ENCODE assay signal across 27 cellular contexts in genomic region chr13:26494591-26494990, GRCh38.
"Had no signal": no experiment of that assay in that cellular context is flagged by ENCODE, and none has a peak within 500 bp of the region (broad histone marks: within the 10 kb centered on the region; RNA-seq: fewer than 3 reads in every experiment).

No MANE protein-coding gene starts in this region.

- H3K27ac Mint-ChIP-seq: activated CD4-positive, alpha-beta memory T cell treated with anti-CD3 and anti-CD28 coated beads for 36 hours; activated CD4-positive, alpha-beta T cell treated with anti-CD3 and anti-CD28 coated beads, Interleukin-2, amount 10 ng/mL, durations not matched to agents 24 days and 14 days; activated naive CD4-positive, alpha-beta T cell treated with anti-CD3 and anti-CD28 coated beads for 36 hours; activated naive CD4-positive, alpha-beta T cell treated with anti-CD3 and anti-CD28 coated beads, Interleukin-2, amount 50 U/mL, for 72 hours; activated T-helper 1 cell treated with anti-CD3 and anti-CD28 coated beads, Interleukin-12 subunit alpha, Interleukin-12 subunit beta, Interleukin-2, Interleukin-4 antibody, amounts not matched to agents 30 ng/mL and 10 ng/mL and 1 ng/mL, durations not matched to agents 14 hours and 24 hours and 36 hours; T-helper 1 cell treated with Interleukin-12 subunit alpha and Interleukin-12 subunit beta and Interleukin-4 antibody, amounts not matched to agents 30 μg/mL and 1 μg/mL, for 36 hours; T-helper 2 cell treated with Interferon-gamma antibody and Interleukin-4, amounts not matched to agents 5 μg/mL and 100 μg/mL, for 36 hours had no signal

- H3K27me3 ChIP-seq: SJCRH30 had no signal

- H3K4me1 ChIP-seq: SJCRH30 had no signal

- DNase-seq: activated CD4-positive, alpha-beta memory T cell treated with anti-CD3 and anti-CD28 coated beads for 36 hours; activated CD4-positive, alpha-beta T cell treated with anti-CD3 and anti-CD28 coated beads, Interleukin-2, amount 10 ng/mL, durations not matched to agents 24 days and 14 days; activated CD8-positive, alpha-beta memory T cell treated with anti-CD3 and anti-CD28 coated beads, Interleukin-2, amount 50 U/mL, for 4 hours; activated gamma-delta T cell treated with Interleukin-2 at 50 U/mL for 16 hours; activated naive CD4-positive, alpha-beta T cell treated with anti-CD3 and anti-CD28 coated beads for 36 hours; activated T-cell treated with anti-CD3 and anti-CD28 coated beads for 4 hours; activated T-cell treated with anti-CD3 and anti-CD28 coated beads, Interleukin-2, amount 50 U/mL, for 4 hours; anterior cingulate cortex; cerebellar nuclear complex; Karpas-422; KBM-7; NCI-H1105; NCI-H1417 treated with DMSO at 0.1 percent for 48 hours; NCI-H2029; NCI-H345; NCI-H510A; NCI-H526 treated with DMSO at 0.1 percent for 48 hours; NCI-H774; SHP77; SJCRH30 had no signal

- ATAC-seq: activated naive CD4-positive, alpha-beta T cell treated with anti-CD3 and anti-CD28 coated beads, Interleukin-2, amount 50 U/mL, for 72 hours; activated T-cell treated with anti-CD3 and anti-CD28 coated beads, Interleukin-2, amount 50 U/mL, for 4 hours; Panc1 had no signal

- H3K4me3 Mint-ChIP-seq: activated CD4-positive, alpha-beta memory T cell treated with anti-CD3 and anti-CD28 coated beads for 36 hours; activated CD4-positive, alpha-beta T cell treated with anti-CD3 and anti-CD28 coated beads, Interleukin-2, amount 10 ng/mL, durations not matched to agents 24 days and 14 days; activated naive CD4-positive, alpha-beta T cell treated with anti-CD3 and anti-CD28 coated beads for 36 hours; activated T-cell treated with anti-CD3 and anti-CD28 coated beads, Interleukin-2, amount 50 U/mL, for 4 hours; activated T-helper 1 cell treated with anti-CD3 and anti-CD28 coated beads, Interleukin-12 subunit alpha, Interleukin-12 subunit beta, Interleukin-2, Interleukin-4 antibody, amounts not matched to agents 30 ng/mL and 10 ng/mL and 1 ng/mL, durations not matched to agents 14 hours and 24 hours and 36 hours; brain; T-helper 1 cell treated with Interleukin-12 subunit alpha and Interleukin-12 subunit beta and Interleukin-4 antibody, amounts not matched to agents 30 μg/mL and 1 μg/mL, for 36 hours; T-helper 2 cell treated with Interferon-gamma antibody and Interleukin-4, amounts not matched to agents 5 μg/mL and 100 μg/mL, for 36 hours had no signal

- H3K36me3 ChIP-seq: SJCRH30 had no signal

- H3K9me3 ChIP-seq: SJCRH30 had no signal

- H3K9me3 Mint-ChIP-seq: activated CD4-positive, alpha-beta memory T cell treated with anti-CD3 and anti-CD28 coated beads for 36 hours; activated CD4-positive, alpha-beta T cell treated with anti-CD3 and anti-CD28 coated beads, Interleukin-2, amount 10 ng/mL, durations not matched to agents 24 days and 14 days; activated naive CD4-positive, alpha-beta T cell treated with anti-CD3 and anti-CD28 coated beads for 36 hours; activated naive CD4-positive, alpha-beta T cell treated with anti-CD3 and anti-CD28 coated beads, Interleukin-2, amount 50 U/mL, for 72 hours; activated T-cell treated with anti-CD3 and anti-CD28 coated beads, Interleukin-2, amount 50 U/mL, for 4 hours; activated T-helper 1 cell treated with anti-CD3 and anti-CD28 coated beads, Interleukin-12 subunit alpha, Interleukin-12 subunit beta, Interleukin-2, Interleukin-4 antibody, amounts not matched to agents 30 ng/mL and 10 ng/mL and 1 ng/mL, durations not matched to agents 14 hours and 24 hours and 36 hours; brain; T-helper 1 cell treated with Interleukin-12 subunit alpha and Interleukin-12 subunit beta and Interleukin-4 antibody, amounts not matched to agents 30 μg/mL and 1 μg/mL, for 36 hours; T-helper 2 cell treated with Interferon-gamma antibody and Interleukin-4, amounts not matched to agents 5 μg/mL and 100 μg/mL, for 36 hours had no signal

- H3K4me3 ChIP-seq: SJCRH30, SK-N-MC had no signal

- H3K27ac ChIP-seq: SJCRH30, SK-N-MC had no signal

- H3K36me3 Mint-ChIP-seq: activated CD4-positive, alpha-beta memory T cell treated with anti-CD3 and anti-CD28 coated beads for 36 hours; activated naive CD4-positive, alpha-beta T cell treated with anti-CD3 and anti-CD28 coated beads, Interleukin-2, amount 50 U/mL, for 72 hours; brain had no signal
